Comparison of ENCODE assay signal across 25 cellular contexts in genomic region chr12:25372002-25372401, GRCh38.
"Had no signal": no experiment of that assay in that cellular context is flagged by ENCODE, and none has a peak within 500 bp of the region (broad histone marks: within the 10 kb centered on the region; RNA-seq: fewer than 3 reads in every experiment).

No MANE protein-coding gene starts in this region.

- DNase-seq: activated CD4-positive, alpha-beta memory T cell treated with anti-CD3 and anti-CD28 coated beads for 36 hours; activated CD4-positive, alpha-beta T cell treated with anti-CD3 and anti-CD28 coated beads, Interleukin-2, amount 10 ng/mL, durations not matched to agents 7 days and 5 days; activated CD4-positive, CD25-positive, alpha-beta regulatory T cell; activated CD8-positive, alpha-beta memory T cell treated with anti-CD3 and anti-CD28 coated beads for 24 hours; activated gamma-delta T cell treated with Interleukin-2 at 50 U/mL for 16 hours; activated naive CD4-positive, alpha-beta T cell treated with anti-CD3 and anti-CD28 coated beads, Interleukin-2, amount 10 ng/mL, durations not matched to agents 7 days and 5 days; activated naive CD8-positive, alpha-beta T cell treated with anti-CD3 and anti-CD28 coated beads, Interleukin-2, amount 10 ng/mL, durations not matched to agents 7 days and 5 days; activated T-cell treated with anti-CD3 and anti-CD28 coated beads, Interleukin-2, amount 50 U/mL, for 72 hours; amygdala; NCI-H1092; NCI-H1417 treated with DMSO at 0.1 percent for 48 hours; NCI-H1694; NCI-H2029; NCI-H510A treated with DMSO at 0.1 percent for 48 hours; NCI-H69; NK-92 treated with Interleukin-12 subunit alpha and Interleukin-12 subunit beta, amount 100 ng/mL, for 24 hours; OCI-M1; RPMI8226; T-helper 1 cell had no signal

- H3K4me3 ChIP-seq: SK-N-MC had no signal

- H3K27ac Mint-ChIP-seq: activated CD4-positive, alpha-beta memory T cell treated with anti-CD3 and anti-CD28 coated beads for 36 hours; activated CD4-positive, alpha-beta T cell treated with anti-CD3 and anti-CD28 coated beads, Interleukin-2, amount 10 ng/mL, durations not matched to agents 7 days and 5 days; activated naive CD4-positive, alpha-beta T cell treated with anti-CD3 and anti-CD28 coated beads, Interleukin-2, amount 10 ng/mL, durations not matched to agents 7 days and 5 days; activated naive CD8-positive, alpha-beta T cell treated with anti-CD3 and anti-CD28 coated beads, Interleukin-2, amount 10 ng/mL, durations not matched to agents 7 days and 5 days; activated T-cell treated with anti-CD3 and anti-CD28 coated beads, Interleukin-2, amount 50 U/mL, for 72 hours; brain had no signal

- H3K27me3 Mint-ChIP-seq: activated CD4-positive, alpha-beta T cell treated with anti-CD3 and anti-CD28 coated beads, Interleukin-2, amount 10 ng/mL, durations not matched to agents 7 days and 5 days; activated naive CD8-positive, alpha-beta T cell treated with anti-CD3 and anti-CD28 coated beads, Interleukin-2, amount 10 ng/mL, durations not matched to agents 7 days and 5 days; brain had no signal

- H3K36me3 Mint-ChIP-seq: activated CD4-positive, alpha-beta memory T cell treated with anti-CD3 and anti-CD28 coated beads for 36 hours; activated naive CD4-positive, alpha-beta T cell treated with anti-CD3 and anti-CD28 coated beads, Interleukin-2, amount 10 ng/mL, durations not matched to agents 7 days and 5 days; activated naive CD8-positive, alpha-beta T cell treated with anti-CD3 and anti-CD28 coated beads, Interleukin-2, amount 10 ng/mL, durations not matched to agents 7 days and 5 days; brain had no signal

- H3K9ac ChIP-seq: KMS-11 had no signal

- ATAC-seq: activated T-cell treated with anti-CD3 and anti-CD28 coated beads, Interleukin-2, amount 50 U/mL, for 72 hours; Panc1; Right ventricle myocardium inferior had no signal

- H3K4me3 Mint-ChIP-seq: activated CD4-positive, alpha-beta memory T cell treated with anti-CD3 and anti-CD28 coated beads for 36 hours; activated CD4-positive, alpha-beta T cell treated with anti-CD3 and anti-CD28 coated beads, Interleukin-2, amount 10 ng/mL, durations not matched to agents 7 days and 5 days; activated naive CD4-positive, alpha-beta T cell treated with anti-CD3 and anti-CD28 coated beads, Interleukin-2, amount 10 ng/mL, durations not matched to agents 7 days and 5 days; activated naive CD8-positive, alpha-beta T cell treated with anti-CD3 and anti-CD28 coated beads, Interleukin-2, amount 10 ng/mL, durations not matched to agents 7 days and 5 days; brain had no signal

- H3K9me3 Mint-ChIP-seq: activated CD4-positive, alpha-beta memory T cell treated with anti-CD3 and anti-CD28 coated beads for 36 hours; activated CD4-positive, alpha-beta T cell treated with anti-CD3 and anti-CD28 coated beads, Interleukin-2, amount 10 ng/mL, durations not matched to agents 7 days and 5 days; activated naive CD4-positive, alpha-beta T cell treated with anti-CD3 and anti-CD28 coated beads, Interleukin-2, amount 10 ng/mL, durations not matched to agents 7 days and 5 days; activated naive CD8-positive, alpha-beta T cell treated with anti-CD3 and anti-CD28 coated beads, Interleukin-2, amount 10 ng/mL, durations not matched to agents 7 days and 5 days; activated T-cell treated with anti-CD3 and anti-CD28 coated beads, Interleukin-2, amount 50 U/mL, for 72 hours; activated T-helper 2 cell treated with anti-CD3 and anti-CD28 coated beads, Interferon-gamma antibody, Interleukin-2, Interleukin-4, amounts not matched to agents 10 μg/mL and 5 μg/mL and 100 μg/mL, durations not matched to agents 14 hours and 24 hours and 36 hours; brain had no signal
